Comparison of ENCODE assay signal across 9 cellular contexts in genomic region chr5:68739752-68740151, GRCh38.
DNase-seq lines count a peak whose midpoint lies in the region; ATAC-seq and TF ChIP-seq lines count a peak whose summit lies in the region.
"Had no signal": no experiment of that assay in that cellular context is flagged by ENCODE, and none has a peak within 500 bp of the region (broad histone marks: within the 10 kb centered on the region; RNA-seq: fewer than 3 reads in every experiment).

No MANE protein-coding gene starts in this region.

- H3K9ac ChIP-seq in parathyroid adenoma, result no peak overlapping the region

- H2AFZ ChIP-seq in parathyroid adenoma, result peak overlapping the region; percentile 71

- no peaks in the 10 kb centered on the region for H3K79me2 ChIP-seq in parathyroid adenoma

- H3K27me3 ChIP-seq in parathyroid adenoma (ENCODE audit: control insufficient read depth, insufficient read depth, low read length), result no peaks in the 10 kb centered on the region

- CTCF ChIA-PET in RWPE1 (lab: Yijun Ruan, JAX), result no interaction called here

- DNase-seq in RWPE1 (ENCODE audit: low spot score) (no peak), NCI-H2081 treated with DMSO at 0.1 percent for 48 hours (lab: John Stamatoyannopoulos, UW) (no peak), NCI-H748 treated with DMSO at 0.1 percent for 48 hours (lab: John Stamatoyannopoulos, UW) (no peak)
- DNase-seq: activated naive CD8-positive, alpha-beta T cell treated with anti-CD3 and anti-CD28 coated beads for 36 hours; NCI-H1105 treated with DMSO at 0.1 percent for 48 hours had no signal

- no peak overlapping the region for H3K4me2 ChIP-seq in parathyroid adenoma (ENCODE audit: low read length)

- POLR2A ChIA-PET in RWPE1 (lab: Yijun Ruan, JAX; ENCODE audit: low non-redundant PET), result no interaction called here

- H3K36me3 ChIP-seq in parathyroid adenoma (ENCODE audit: control insufficient read depth, insufficient read depth, low read length), result no peaks in the 10 kb centered on the region

- ATAC-seq in GM18907 (IDR thresholded peaks at IDR 0.05; ENCODE audit: unreplicated experiment), result peak; percentile 95
- peak; percentile 78 for ATAC-seq in GM21526 (IDR thresholded peaks at IDR 0.05; ENCODE audit: low FRiP score, unreplicated experiment)
- peak; percentile 69 for ATAC-seq in HG03103 (IDR thresholded peaks at IDR 0.05; ENCODE audit: low read depth, unreplicated experiment)

- no peak overlapping the region for H3K4me3 ChIP-seq in parathyroid adenoma (ENCODE audit: low read depth, low read length)

- TF ChIP-seq CTCF in parathyroid adenoma (IDR thresholded peaks at IDR 0.05), result no peak
- no peak for TF ChIP-seq CTCF in RWPE1 (conservative IDR thresholded peaks at IDR 0.05; ENCODE audit: low read depth)

- H3K27ac ChIP-seq in parathyroid adenoma (peak overlapping the region; percentile 57), RWPE1 (no peak overlapping the region)

- H3K9me3 ChIP-seq in parathyroid adenoma (ENCODE audit: control insufficient read depth, low read length), result no peaks in the 10 kb centered on the region

- peaks cover 62% of the 10 kb centered on the region for H3K4me1 ChIP-seq in parathyroid adenoma
